ENCODE assay signal across 15 cellular contexts in genomic region chr20:24957326-24957996, GRCh38. TPM values are rescaled to one million over a fixed set of nuclear protein-coding genes. Genes with fewer than 3 reads are reported as not detected.
DNase-seq lines count a peak whose midpoint lies in the region; ATAC-seq lines count a peak whose summit lies in the region.
"Had no signal": no experiment of that assay in that cellular context is flagged by ENCODE, and none has a peak within 500 bp of the region (broad histone marks: within the 10 kb centered on the region; RNA-seq: fewer than 3 reads in every experiment).

No MANE protein-coding gene starts in this region.

- H3K4me1 Mint-ChIP-seq in stimulated activated naive CD8-positive, alpha-beta T cell treated with anti-CD3 and anti-CD28 coated beads, Interleukin-15, Interleukin-2, amounts not matched to agents 100 ng/mL and 50 ng/mL, for 24 hours (ENCODE audit: low read depth): peaks cover 49% of the 10 kb centered on the region
- H3K4me1 Mint-ChIP-seq in central memory CD8-positive, alpha-beta T cell: peaks cover 77% of the 10 kb centered on the region
- peaks cover 67 to 72% of the 10 kb centered on the region in 2 donors for H3K4me1 Mint-ChIP-seq in natural killer cell treated with Interleukin-12 subunit alpha and Interleukin-12 subunit beta and Interleukin-15 and Interleukin-18, amount 100 ng/mL, for 72 hours (ENCODE audit: low read depth in 2 of 2)

- no peaks in the 10 kb centered on the region for H3K27me3 Mint-ChIP-seq in stimulated activated naive CD8-positive, alpha-beta T cell treated with anti-CD3 and anti-CD28 coated beads, Interleukin-15, Interleukin-2, amounts not matched to agents 100 ng/mL and 50 ng/mL, for 24 hours
- no peaks in the 10 kb centered on the region for H3K27me3 Mint-ChIP-seq in central memory CD8-positive, alpha-beta T cell
- no peaks in the 10 kb centered on the region for H3K27me3 Mint-ChIP-seq in natural killer cell treated with Interleukin-12 subunit alpha and Interleukin-12 subunit beta and Interleukin-15 and Interleukin-18, amount 100 ng/mL, for 72 hours
- H3K27me3 Mint-ChIP-seq: stimulated activated naive CD8-positive, alpha-beta T cell treated with anti-CD3 and anti-CD28 coated beads, Interleukin-15, amount 100 ng/mL, for 72 hours had no signal

- no peak for ATAC-seq in stimulated activated naive CD8-positive, alpha-beta T cell treated with anti-CD3 and anti-CD28 coated beads, Interleukin-15, Interleukin-2, amounts not matched to agents 100 U/mL and 50 U/mL, for 24 hours
- no peak for ATAC-seq in central memory CD8-positive, alpha-beta T cell (replicated peaks; ENCODE audit: extremely low read depth, poor library complexity, severe bottlenecking)
- no peak for ATAC-seq in natural killer cell treated with Interleukin-12 subunit alpha and Interleukin-12 subunit beta and Interleukin-15 and Interleukin-18, amount 100 ng/mL, for 72 hours
- ATAC-seq: stimulated activated naive CD8-positive, alpha-beta T cell treated with anti-CD3 and anti-CD28 coated beads, Interleukin-15, amount 100 ng/mL, for 72 hours had no signal

- no peaks in the 10 kb centered on the region for H3K9me3 Mint-ChIP-seq in stimulated activated naive CD8-positive, alpha-beta T cell treated with anti-CD3 and anti-CD28 coated beads, Interleukin-15, Interleukin-2, amounts not matched to agents 100 ng/mL and 50 ng/mL, for 24 hours
- H3K9me3 Mint-ChIP-seq in central memory CD8-positive, alpha-beta T cell: no peaks in the 10 kb centered on the region
- no peaks in the 10 kb centered on the region for H3K9me3 Mint-ChIP-seq in natural killer cell treated with Interleukin-12 subunit alpha and Interleukin-12 subunit beta and Interleukin-15 and Interleukin-18, amount 100 ng/mL, for 72 hours
- H3K9me3 Mint-ChIP-seq: stimulated activated naive CD8-positive, alpha-beta T cell treated with anti-CD3 and anti-CD28 coated beads, Interleukin-15, amount 100 ng/mL, for 72 hours had no signal

- no peak for DNase-seq in stimulated activated naive CD8-positive, alpha-beta T cell treated with anti-CD3 and anti-CD28 coated beads, Interleukin-15, Interleukin-2, amounts not matched to agents 100 U/mL and 50 U/mL, for 24 hours
- no peak for DNase-seq in central memory CD8-positive, alpha-beta T cell (ENCODE audit: low spot score in 2 of 2)
- DNase-seq in natural killer cell treated with Interleukin-12 subunit alpha and Interleukin-12 subunit beta and Interleukin-15 and Interleukin-18, amount 100 ng/mL, for 72 hours (ENCODE audit: low spot score): peak; percentile 29
- DNase-seq in NCI-H446 (lab: John Stamatoyannopoulos, UW) (no peak), amniotic stem cell (lab: John Stamatoyannopoulos, UW) (no peak), NCI-H2171 (lab: John Stamatoyannopoulos, UW) (no peak)
- DNase-seq: activated naive CD4-positive, alpha-beta T cell; colonic mucosa; NCI-H2029; NCI-H510A treated with DMSO at 0.1 percent for 48 hours; RPMI8226; stimulated activated naive CD8-positive, alpha-beta T cell treated with anti-CD3 and anti-CD28 coated beads, Interleukin-15, amount 100 ng/mL, for 72 hours had no signal

- no peak overlapping the region for H3K4me3 Mint-ChIP-seq in stimulated activated naive CD8-positive, alpha-beta T cell treated with anti-CD3 and anti-CD28 coated beads, Interleukin-15, Interleukin-2, amounts not matched to agents 100 ng/mL and 50 ng/mL, for 24 hours
- peak overlapping the region; percentile 58 for H3K4me3 Mint-ChIP-seq in central memory CD8-positive, alpha-beta T cell
- peak overlapping the region; percentile 17 for H3K4me3 Mint-ChIP-seq in natural killer cell treated with Interleukin-12 subunit alpha and Interleukin-12 subunit beta and Interleukin-15 and Interleukin-18, amount 100 ng/mL, for 72 hours
- H3K4me3 Mint-ChIP-seq: stimulated activated naive CD8-positive, alpha-beta T cell treated with anti-CD3 and anti-CD28 coated beads, Interleukin-15, amount 100 ng/mL, for 72 hours had no signal

- peak overlapping the region; percentile 67 for H3K27ac Mint-ChIP-seq in stimulated activated naive CD8-positive, alpha-beta T cell treated with anti-CD3 and anti-CD28 coated beads, Interleukin-15, Interleukin-2, amounts not matched to agents 100 ng/mL and 50 ng/mL, for 24 hours
- H3K27ac Mint-ChIP-seq in central memory CD8-positive, alpha-beta T cell (ENCODE audit: low read depth): peak overlapping the region; percentile 96
- peak overlapping the region; percentile 95 to 97 for H3K27ac Mint-ChIP-seq in natural killer cell treated with Interleukin-12 subunit alpha and Interleukin-12 subunit beta and Interleukin-15 and Interleukin-18, amount 100 ng/mL, for 72 hours
- H3K27ac Mint-ChIP-seq: stimulated activated naive CD8-positive, alpha-beta T cell treated with anti-CD3 and anti-CD28 coated beads, Interleukin-15, amount 100 ng/mL, for 72 hours had no signal

- H3K36me3 Mint-ChIP-seq in stimulated activated naive CD8-positive, alpha-beta T cell treated with anti-CD3 and anti-CD28 coated beads, Interleukin-15, Interleukin-2, amounts not matched to agents 100 ng/mL and 50 ng/mL, for 24 hours (ENCODE audit: low read depth): peaks cover 51% of the 10 kb centered on the region
- H3K36me3 Mint-ChIP-seq in central memory CD8-positive, alpha-beta T cell (ENCODE audit: insufficient read depth): peaks cover 87% of the 10 kb centered on the region
- H3K36me3 Mint-ChIP-seq in natural killer cell treated with Interleukin-12 subunit alpha and Interleukin-12 subunit beta and Interleukin-15 and Interleukin-18, amount 100 ng/mL, for 72 hours: peaks cover 1% of the 10 kb centered on the region

RNA-seq across cellular contexts. Expression of gene CST7, which starts 8.4 kb away (rescaled TPM):
- 100 to 1,000 TPM in 1 of 2 donors, 10 to 100 TPM in 1; 77.8 to 129 TPM for total RNA-seq in natural killer cell treated with Interleukin-12 subunit alpha and Interleukin-12 subunit beta and Interleukin-15 and Interleukin-18, amount 100 ng/mL, for 72 hours
- total RNA-seq: fibroblast of villous mesenchyme, urinary bladder had no signal

RNA-seq across cellular contexts. Expression of gene APMAP, which starts 35.1 kb away (rescaled TPM):
- 100 to 1,000 TPM; 109 to 206 TPM for total RNA-seq in natural killer cell treated with Interleukin-12 subunit alpha and Interleukin-12 subunit beta and Interleukin-15 and Interleukin-18, amount 100 ng/mL, for 72 hours
